27 cellular contexts compared by ENCODE assay signal in genomic region chr4:158005021-158005420, GRCh38.
"Had no signal": no experiment of that assay in that cellular context is flagged by ENCODE, and none has a peak within 500 bp of the region (broad histone marks: within the 10 kb centered on the region; RNA-seq: fewer than 3 reads in every experiment).

No MANE protein-coding gene starts in this region.

- H3K36me3 Mint-ChIP-seq: activated naive CD8-positive, alpha-beta T cell; T-cell had no signal

- H3K36me3 ChIP-seq: adrenal gland, ascending aorta, colonic mucosa, spleen, thoracic aorta, upper lobe of right lung, WERI-Rb-1 had no signal

- DNase-seq: activated CD4-positive, CD25-positive, alpha-beta regulatory T cell treated with anti-CD3 and anti-CD28 coated beads, Interleukin-2, amount 50 U/mL, for 72 hours; activated CD8-positive, alpha-beta memory T cell treated with anti-CD3 and anti-CD28 coated beads, Interleukin-2, amount 50 U/mL, for 4 hours; activated naive CD4-positive, alpha-beta T cell; activated T-cell treated with anti-CD3 and anti-CD28 coated beads, Interleukin-2, amount 50 U/mL, for 24 hours; adrenal gland; colonic mucosa; erythroblast; foreskin keratinocyte; kidney glomerular epithelial cell; left ventricle myocardium superior; mammary epithelial cell; occipital lobe; posterior cingulate gyrus; spleen; stimulated activated CD4-positive, alpha-beta T cell treated with anti-CD3 and anti-CD28 coated beads, Interleukin-4, amount 100 ng/mL, for 1 hour; stimulated activated naive CD4-positive, alpha-beta T cell; T-cell; upper lobe of right lung; WERI-Rb-1 had no signal

- H3K27ac ChIP-seq: adrenal gland, ascending aorta, colonic mucosa, foreskin keratinocyte, hepatocyte, upper lobe of right lung, WERI-Rb-1 had no signal

- H3K27me3 Mint-ChIP-seq: activated naive CD8-positive, alpha-beta T cell; T-cell had no signal

- H3K4me3 ChIP-seq: adrenal gland, ascending aorta, colonic mucosa, hepatocyte, spleen, thoracic aorta, upper lobe of right lung had no signal

- H3K9me3 Mint-ChIP-seq: activated T-cell treated with anti-CD3 and anti-CD28 coated beads, Interleukin-2, amount 50 U/mL, for 24 hours; activated T-helper 2 cell treated with anti-CD3 and anti-CD28 coated beads, Interferon-gamma antibody, Interleukin-2, Interleukin-4, amounts not matched to agents 10 μg/mL and 5 μg/mL and 100 μg/mL, durations not matched to agents 14 hours and 24 hours and 36 hours; T-cell; T-helper 2 cell treated with Interferon-gamma antibody and Interleukin-4, amounts not matched to agents 5 μg/mL and 100 μg/mL, for 36 hours had no signal

- ATAC-seq: foreskin keratinocyte, left ventricle myocardium superior, sciatic nerve, T-cell, upper lobe of right lung had no signal

- H3K79me2 ChIP-seq: hepatocyte had no signal

- H3K27ac Mint-ChIP-seq: activated naive CD8-positive, alpha-beta T cell; activated T-cell treated with anti-CD3 and anti-CD28 coated beads, Interleukin-2, amount 50 U/mL, for 24 hours; activated T-helper 2 cell treated with anti-CD3 and anti-CD28 coated beads, Interferon-gamma antibody, Interleukin-2, Interleukin-4, amounts not matched to agents 10 μg/mL and 5 μg/mL and 100 μg/mL, durations not matched to agents 14 hours and 24 hours and 36 hours; T-cell; T-helper 2 cell treated with Interferon-gamma antibody and Interleukin-4, amounts not matched to agents 5 μg/mL and 100 μg/mL, for 36 hours had no signal

- H3K4me1 ChIP-seq: colonic mucosa, foreskin keratinocyte had no signal

- H3K4me3 Mint-ChIP-seq: activated naive CD8-positive, alpha-beta T cell; activated T-cell treated with anti-CD3 and anti-CD28 coated beads, Interleukin-2, amount 50 U/mL, for 24 hours; T-cell; T-helper 2 cell treated with Interferon-gamma antibody and Interleukin-4, amounts not matched to agents 5 μg/mL and 100 μg/mL, for 36 hours had no signal

- H3K27me3 ChIP-seq: adrenal gland, ascending aorta, colonic mucosa, foreskin keratinocyte, hepatocyte, spleen, upper lobe of right lung had no signal

- FAIRE-seq: endometrium had no signal

- H3K4me1 Mint-ChIP-seq: T-cell had no signal

- H3K9me3 ChIP-seq: adrenal gland, ascending aorta, colonic mucosa, spleen, thoracic aorta, upper lobe of right lung had no signal

- H3K4me2 ChIP-seq: hepatocyte had no signal
